ENCODE assay signal across 1 cellular context in the genomic region with DNA sequence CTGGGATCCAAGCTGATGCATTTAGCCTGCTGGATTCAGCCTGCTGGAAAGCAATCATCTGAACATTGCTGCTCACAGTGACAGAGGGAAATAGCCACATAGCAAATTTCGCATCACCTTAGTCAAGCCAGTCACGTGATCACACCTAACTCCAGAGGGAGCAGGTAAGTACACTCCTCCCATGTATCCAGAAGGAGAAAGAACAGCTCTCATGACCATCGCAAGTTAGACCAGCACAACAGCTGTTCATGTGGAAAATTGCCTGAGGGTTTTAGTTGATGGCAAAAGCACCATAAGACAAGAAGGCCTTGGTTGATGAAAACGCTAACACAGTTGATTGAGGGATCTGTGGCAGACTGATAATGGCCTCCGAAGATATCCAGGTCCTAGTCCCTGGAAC.
TF ChIP-seq lines count a peak whose summit lies in the region.

No MANE protein-coding gene starts in this region.

TF ChIP-seq in GM23338, 12 proteins besides CTCF, POLR2A, EP300 and RAD21 (continued from another document):
- TF ChIP-seq, protein P1, sequence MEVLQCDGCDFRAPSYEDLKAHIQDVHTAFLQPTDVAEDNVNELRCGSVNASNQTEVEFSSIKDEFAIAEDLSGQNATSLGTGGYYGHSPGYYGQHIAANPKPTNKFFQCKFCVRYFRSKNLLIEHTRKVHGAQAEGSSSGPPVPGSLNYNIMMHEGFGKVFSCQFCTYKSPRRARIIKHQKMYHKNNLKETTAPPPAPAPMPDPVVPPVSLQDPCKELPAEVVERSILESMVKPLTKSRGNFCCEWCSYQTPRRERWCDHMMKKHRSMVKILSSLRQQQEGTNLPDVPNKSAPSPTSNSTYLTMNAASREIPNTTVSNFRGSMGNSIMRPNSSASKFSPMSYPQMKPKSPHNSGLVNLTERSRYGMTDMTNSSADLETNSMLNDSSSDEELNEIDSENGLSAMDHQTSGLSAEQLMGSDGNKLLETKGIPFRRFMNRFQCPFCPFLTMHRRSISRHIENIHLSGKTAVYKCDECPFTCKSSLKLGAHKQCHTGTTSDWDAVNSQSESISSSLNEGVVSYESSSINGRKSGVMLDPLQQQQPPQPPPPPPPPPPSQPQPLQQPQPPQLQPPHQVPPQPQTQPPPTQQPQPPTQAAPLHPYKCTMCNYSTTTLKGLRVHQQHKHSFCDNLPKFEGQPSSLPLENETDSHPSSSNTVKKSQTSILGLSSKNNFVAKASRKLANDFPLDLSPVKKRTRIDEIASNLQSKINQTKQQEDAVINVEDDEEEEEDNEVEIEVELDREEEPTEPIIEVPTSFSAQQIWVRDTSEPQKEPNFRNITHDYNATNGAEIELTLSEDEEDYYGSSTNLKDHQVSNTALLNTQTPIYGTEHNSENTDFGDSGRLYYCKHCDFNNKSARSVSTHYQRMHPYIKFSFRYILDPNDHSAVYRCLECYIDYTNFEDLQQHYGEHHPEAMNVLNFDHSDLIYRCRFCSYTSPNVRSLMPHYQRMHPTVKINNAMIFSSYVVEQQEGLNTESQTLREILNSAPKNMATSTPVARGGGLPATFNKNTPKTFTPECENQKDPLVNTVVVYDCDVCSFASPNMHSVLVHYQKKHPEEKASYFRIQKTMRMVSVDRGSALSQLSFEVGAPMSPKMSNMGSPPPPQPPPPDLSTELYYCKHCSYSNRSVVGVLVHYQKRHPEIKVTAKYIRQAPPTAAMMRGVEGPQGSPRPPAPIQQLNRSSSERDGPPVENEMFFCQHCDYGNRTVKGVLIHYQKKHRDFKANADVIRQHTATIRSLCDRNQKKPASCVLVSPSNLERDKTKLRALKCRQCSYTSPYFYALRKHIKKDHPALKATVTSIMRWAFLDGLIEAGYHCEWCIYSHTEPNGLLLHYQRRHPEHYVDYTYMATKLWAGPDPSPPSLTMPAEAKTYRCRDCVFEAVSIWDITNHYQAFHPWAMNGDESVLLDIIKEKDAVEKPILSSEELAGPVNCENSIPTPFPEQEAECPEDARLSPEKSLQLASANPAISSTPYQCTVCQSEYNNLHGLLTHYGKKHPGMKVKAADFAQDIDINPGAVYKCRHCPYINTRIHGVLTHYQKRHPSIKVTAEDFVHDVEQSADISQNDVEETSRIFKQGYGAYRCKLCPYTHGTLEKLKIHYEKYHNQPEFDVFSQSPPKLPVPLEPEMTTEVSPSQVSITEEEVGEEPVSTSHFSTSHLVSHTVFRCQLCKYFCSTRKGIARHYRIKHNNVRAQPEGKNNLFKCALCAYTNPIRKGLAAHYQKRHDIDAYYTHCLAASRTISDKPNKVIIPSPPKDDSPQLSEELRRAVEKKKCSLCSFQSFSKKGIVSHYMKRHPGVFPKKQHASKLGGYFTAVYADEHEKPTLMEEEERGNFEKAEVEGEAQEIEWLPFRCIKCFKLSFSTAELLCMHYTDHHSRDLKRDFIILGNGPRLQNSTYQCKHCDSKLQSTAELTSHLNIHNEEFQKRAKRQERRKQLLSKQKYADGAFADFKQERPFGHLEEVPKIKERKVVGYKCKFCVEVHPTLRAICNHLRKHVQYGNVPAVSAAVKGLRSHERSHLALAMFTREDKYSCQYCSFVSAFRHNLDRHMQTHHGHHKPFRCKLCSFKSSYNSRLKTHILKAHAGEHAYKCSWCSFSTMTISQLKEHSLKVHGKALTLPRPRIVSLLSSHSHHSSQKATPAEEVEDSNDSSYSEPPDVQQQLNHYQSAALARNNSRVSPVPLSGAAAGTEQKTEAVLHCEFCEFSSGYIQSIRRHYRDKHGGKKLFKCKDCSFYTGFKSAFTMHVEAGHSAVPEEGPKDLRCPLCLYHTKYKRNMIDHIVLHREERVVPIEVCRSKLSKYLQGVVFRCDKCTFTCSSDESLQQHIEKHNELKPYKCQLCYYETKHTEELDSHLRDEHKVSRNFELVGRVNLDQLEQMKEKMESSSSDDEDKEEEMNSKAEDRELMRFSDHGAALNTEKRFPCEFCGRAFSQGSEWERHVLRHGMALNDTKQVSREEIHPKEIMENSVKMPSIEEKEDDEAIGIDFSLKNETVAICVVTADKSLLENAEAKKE (CRISPR knock-in tag; IDR thresholded peaks at IDR 0.05) = no peak
- TF ChIP-seq, protein P2, sequence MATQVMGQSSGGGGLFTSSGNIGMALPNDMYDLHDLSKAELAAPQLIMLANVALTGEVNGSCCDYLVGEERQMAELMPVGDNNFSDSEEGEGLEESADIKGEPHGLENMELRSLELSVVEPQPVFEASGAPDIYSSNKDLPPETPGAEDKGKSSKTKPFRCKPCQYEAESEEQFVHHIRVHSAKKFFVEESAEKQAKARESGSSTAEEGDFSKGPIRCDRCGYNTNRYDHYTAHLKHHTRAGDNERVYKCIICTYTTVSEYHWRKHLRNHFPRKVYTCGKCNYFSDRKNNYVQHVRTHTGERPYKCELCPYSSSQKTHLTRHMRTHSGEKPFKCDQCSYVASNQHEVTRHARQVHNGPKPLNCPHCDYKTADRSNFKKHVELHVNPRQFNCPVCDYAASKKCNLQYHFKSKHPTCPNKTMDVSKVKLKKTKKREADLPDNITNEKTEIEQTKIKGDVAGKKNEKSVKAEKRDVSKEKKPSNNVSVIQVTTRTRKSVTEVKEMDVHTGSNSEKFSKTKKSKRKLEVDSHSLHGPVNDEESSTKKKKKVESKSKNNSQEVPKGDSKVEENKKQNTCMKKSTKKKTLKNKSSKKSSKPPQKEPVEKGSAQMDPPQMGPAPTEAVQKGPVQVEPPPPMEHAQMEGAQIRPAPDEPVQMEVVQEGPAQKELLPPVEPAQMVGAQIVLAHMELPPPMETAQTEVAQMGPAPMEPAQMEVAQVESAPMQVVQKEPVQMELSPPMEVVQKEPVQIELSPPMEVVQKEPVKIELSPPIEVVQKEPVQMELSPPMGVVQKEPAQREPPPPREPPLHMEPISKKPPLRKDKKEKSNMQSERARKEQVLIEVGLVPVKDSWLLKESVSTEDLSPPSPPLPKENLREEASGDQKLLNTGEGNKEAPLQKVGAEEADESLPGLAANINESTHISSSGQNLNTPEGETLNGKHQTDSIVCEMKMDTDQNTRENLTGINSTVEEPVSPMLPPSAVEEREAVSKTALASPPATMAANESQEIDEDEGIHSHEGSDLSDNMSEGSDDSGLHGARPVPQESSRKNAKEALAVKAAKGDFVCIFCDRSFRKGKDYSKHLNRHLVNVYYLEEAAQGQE (IDR thresholded peaks at IDR 0.05; ENCODE audit: unreplicated experiment) = no peak
- TF ChIP-seq CREB1 (CRISPR knock-in tag; IDR thresholded peaks at IDR 0.05; ENCODE audit: low read depth) = no peak
- TF ChIP-seq ZNF331 (CRISPR knock-in tag; IDR thresholded peaks at IDR 0.05; ENCODE audit: low read depth) = no peak
- TF ChIP-seq EZH2 (IDR thresholded peaks at IDR 0.05; ENCODE audit: low read depth, unreplicated experiment) = no peak
- TF ChIP-seq ZNF114 (CRISPR knock-in tag; IDR thresholded peaks at IDR 0.05) = no peak
- TF ChIP-seq ETS1 (IDR thresholded peaks at IDR 0.05) = no peak
- no peak for TF ChIP-seq STAT1 (IDR thresholded peaks at IDR 0.05; ENCODE audit: unreplicated experiment)
